In the genomic region with DNA sequence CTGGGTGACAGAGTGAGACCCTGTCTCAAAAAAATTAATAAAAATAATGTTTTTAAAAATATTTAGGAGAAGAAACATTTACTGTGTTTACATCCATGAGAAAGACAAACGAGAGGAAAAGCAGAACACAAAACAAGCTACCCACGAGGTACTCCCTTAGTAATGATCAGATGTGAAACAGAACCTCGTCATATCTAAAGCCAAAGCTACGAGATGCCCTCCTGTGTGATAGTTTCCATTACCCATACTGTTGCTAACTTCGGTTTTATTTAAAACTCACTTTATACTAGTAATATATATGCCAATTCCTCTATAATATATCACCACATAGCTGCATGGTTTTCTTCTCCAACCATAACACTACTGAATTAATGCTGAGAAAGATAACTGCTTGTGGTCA, we compare ENCODE assay signal across 31 cellular contexts. TPM values are rescaled to one million over a fixed set of nuclear protein-coding genes. Genes with fewer than 3 reads are reported as not detected.
"Had no signal": no experiment of that assay in that cellular context is flagged by ENCODE, and none has a peak within 500 bp of the region (broad histone marks: within the 10 kb centered on the region; RNA-seq: fewer than 3 reads in every experiment).

No MANE protein-coding gene starts in this region.

- H3K27me3 Mint-ChIP-seq: activated B cell treated with CpG ODN at 0.5 μM for 24 hours; activated CD4-positive, alpha-beta memory T cell treated with anti-CD3 and anti-CD28 coated beads for 36 hours; activated CD4-positive, alpha-beta T cell treated with anti-CD3 and anti-CD28 coated beads, Interleukin-2, amount 10 ng/mL, durations not matched to agents 24 days and 14 days; activated naive CD4-positive, alpha-beta T cell treated with anti-CD3 and anti-CD28 coated beads, Interleukin-2, amount 10 ng/mL, durations not matched to agents 7 days and 5 days; activated naive CD4-positive, alpha-beta T cell treated with anti-CD3 and anti-CD28 coated beads, Interleukin-2, amount 50 U/mL, for 24 hours; activated naive CD8-positive, alpha-beta T cell; activated T-cell treated with anti-CD3 and anti-CD28 coated beads, Interleukin-2, amount 50 U/mL, for 24 hours had no signal

- H3K4me3 Mint-ChIP-seq: activated B cell treated with CpG ODN at 0.5 μM for 24 hours; activated CD4-positive, alpha-beta memory T cell treated with anti-CD3 and anti-CD28 coated beads for 36 hours; activated CD4-positive, alpha-beta T cell treated with anti-CD3 and anti-CD28 coated beads, Interleukin-2, amount 10 ng/mL, durations not matched to agents 24 days and 14 days; activated naive CD4-positive, alpha-beta T cell treated with anti-CD3 and anti-CD28 coated beads, Interleukin-2, amount 10 ng/mL, durations not matched to agents 7 days and 5 days; activated naive CD4-positive, alpha-beta T cell treated with anti-CD3 and anti-CD28 coated beads, Interleukin-2, amount 50 U/mL, for 24 hours; activated naive CD8-positive, alpha-beta T cell; activated T-cell treated with anti-CD3 and anti-CD28 coated beads, Interleukin-2, amount 50 U/mL, for 24 hours; activated T-helper 1 cell treated with anti-CD3 and anti-CD28 coated beads, Interleukin-12 subunit alpha, Interleukin-12 subunit beta, Interleukin-2, Interleukin-4 antibody, amounts not matched to agents 30 ng/mL and 10 ng/mL and 1 ng/mL, durations not matched to agents 14 hours and 24 hours and 36 hours; brain; central memory CD8-positive, alpha-beta T cell; T-helper 1 cell treated with Interleukin-12 subunit alpha and Interleukin-12 subunit beta and Interleukin-4 antibody, amounts not matched to agents 30 μg/mL and 1 μg/mL, for 36 hours; T-helper 2 cell treated with Interferon-gamma antibody and Interleukin-4, amounts not matched to agents 5 μg/mL and 100 μg/mL, for 36 hours had no signal

- DNase-seq: activated B cell treated with CpG ODN at 0.5 μM for 24 hours; activated CD4-positive, alpha-beta memory T cell treated with anti-CD3 and anti-CD28 coated beads for 36 hours; activated CD4-positive, alpha-beta T cell treated with anti-CD3 and anti-CD28 coated beads for 4 hours; activated CD4-positive, alpha-beta T cell treated with anti-CD3 and anti-CD28 coated beads, Interleukin-2, amount 50 U/mL, for 1 hour; activated CD4-positive, alpha-beta T cell treated with anti-CD3 and anti-CD28 coated beads, Interleukin-2, amount 50 U/mL, for 4 hours; activated CD4-positive, CD25-positive, alpha-beta regulatory T cell treated with anti-CD3 and anti-CD28 coated beads, Interleukin-2, amount 50 U/mL, for 72 hours; activated CD8-positive, alpha-beta memory T cell treated with anti-CD3 and anti-CD28 coated beads, Interleukin-2, amount 50 U/mL, for 4 hours; activated effector memory CD4-positive, alpha-beta T cell treated with Interleukin-2 at 50 U/mL for 16 hours; activated gamma-delta T cell; activated naive CD4-positive, alpha-beta T cell treated with anti-CD3 and anti-CD28 coated beads, Interleukin-2, amount 10 ng/mL, durations not matched to agents 7 days and 5 days; activated naive CD4-positive, alpha-beta T cell treated with Interleukin-2 at 50 U/mL for 16 hours; activated T-cell treated with anti-CD3 and anti-CD28 coated beads, Interleukin-2, amount 50 U/mL, for 24 hours; activated T-cell treated with anti-CD3 and anti-CD28 coated beads, Interleukin-2, amount 50 U/mL, for 48 hours; amygdala; anterior cingulate cortex; caudate nucleus; cerebellar nuclear complex; colonic mucosa; SW 1271; T-helper 1 cell; T-helper 9 cell had no signal

- H3K9me3 Mint-ChIP-seq: activated B cell treated with CpG ODN at 0.5 μM for 24 hours; activated naive CD4-positive, alpha-beta T cell treated with anti-CD3 and anti-CD28 coated beads, Interleukin-2, amount 10 ng/mL, durations not matched to agents 7 days and 5 days; activated naive CD4-positive, alpha-beta T cell treated with anti-CD3 and anti-CD28 coated beads, Interleukin-2, amount 50 U/mL, for 24 hours; activated T-helper 1 cell treated with anti-CD3 and anti-CD28 coated beads, Interleukin-12 subunit alpha, Interleukin-12 subunit beta, Interleukin-2, Interleukin-4 antibody, amounts not matched to agents 30 ng/mL and 10 ng/mL and 1 ng/mL, durations not matched to agents 14 hours and 24 hours and 36 hours; central memory CD8-positive, alpha-beta T cell; T-helper 1 cell treated with Interleukin-12 subunit alpha and Interleukin-12 subunit beta and Interleukin-4 antibody, amounts not matched to agents 30 μg/mL and 1 μg/mL, for 36 hours; T-helper 2 cell treated with Interferon-gamma antibody and Interleukin-4, amounts not matched to agents 5 μg/mL and 100 μg/mL, for 36 hours had no signal

- H3K36me3 Mint-ChIP-seq: activated CD4-positive, alpha-beta memory T cell treated with anti-CD3 and anti-CD28 coated beads for 36 hours; activated naive CD4-positive, alpha-beta T cell treated with anti-CD3 and anti-CD28 coated beads, Interleukin-2, amount 50 U/mL, for 24 hours; brain had no signal

- H3K27ac Mint-ChIP-seq: activated B cell treated with CpG ODN at 0.5 μM for 24 hours; activated CD4-positive, alpha-beta T cell treated with anti-CD3 and anti-CD28 coated beads, Interleukin-2, amount 10 ng/mL, durations not matched to agents 24 days and 14 days; activated naive CD4-positive, alpha-beta T cell treated with anti-CD3 and anti-CD28 coated beads, Interleukin-2, amount 10 ng/mL, durations not matched to agents 7 days and 5 days; activated naive CD4-positive, alpha-beta T cell treated with anti-CD3 and anti-CD28 coated beads, Interleukin-2, amount 50 U/mL, for 24 hours; activated naive CD8-positive, alpha-beta T cell; activated T-helper 1 cell treated with anti-CD3 and anti-CD28 coated beads, Interleukin-12 subunit alpha, Interleukin-12 subunit beta, Interleukin-2, Interleukin-4 antibody, amounts not matched to agents 30 ng/mL and 10 ng/mL and 1 ng/mL, durations not matched to agents 14 hours and 24 hours and 36 hours; activated T-helper 2 cell treated with anti-CD3 and anti-CD28 coated beads, Interferon-gamma antibody, Interleukin-2, Interleukin-4, amounts not matched to agents 10 μg/mL and 5 μg/mL and 100 μg/mL, durations not matched to agents 14 hours and 24 hours and 36 hours; brain; T-helper 1 cell treated with Interleukin-12 subunit alpha and Interleukin-12 subunit beta and Interleukin-4 antibody, amounts not matched to agents 30 μg/mL and 1 μg/mL, for 36 hours; T-helper 2 cell treated with Interferon-gamma antibody and Interleukin-4, amounts not matched to agents 5 μg/mL and 100 μg/mL, for 36 hours had no signal

RNA-seq across cellular contexts. Expression of a gene that starts 21.1 kb away (rescaled TPM):
- total RNA-seq: ascending aorta had no signal
